20 cellular contexts compared by ENCODE assay signal in the genomic region with DNA sequence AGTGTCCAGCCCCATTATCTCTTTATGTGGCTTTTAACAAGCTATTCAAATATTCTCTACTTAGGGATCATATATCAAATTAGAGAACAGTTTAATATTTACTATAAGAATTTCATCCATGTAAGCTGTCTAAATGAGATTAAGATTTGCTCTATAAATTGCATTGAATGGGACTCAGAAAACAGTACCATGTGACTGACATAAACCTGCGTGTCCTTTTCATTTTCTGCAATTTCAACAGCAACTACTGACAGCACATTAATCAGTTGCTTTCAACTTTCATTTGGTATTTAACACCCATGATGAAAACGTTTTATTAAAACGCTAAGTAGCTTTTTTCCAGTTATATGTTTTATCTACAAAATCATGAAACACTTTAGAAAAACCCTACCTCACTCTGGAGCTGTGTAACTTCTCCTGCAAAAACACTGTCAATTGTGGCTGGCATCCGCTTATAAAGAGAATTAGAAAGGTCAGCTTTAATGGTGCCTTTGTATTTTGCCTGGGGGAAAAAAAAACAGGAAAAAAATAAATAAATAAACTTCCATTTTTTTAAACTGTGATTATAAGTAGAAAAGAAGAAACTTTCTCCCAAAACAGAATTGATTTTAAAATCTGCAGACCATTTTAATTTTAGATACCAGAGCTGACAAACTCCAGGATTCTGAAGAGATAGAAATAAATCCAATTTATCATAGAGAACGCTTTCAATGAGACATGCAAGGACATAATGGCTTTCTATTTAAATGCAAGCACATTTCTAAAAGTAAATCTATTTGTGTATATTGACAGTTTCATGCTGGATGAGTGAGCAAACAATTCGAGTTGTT. TPM values are rescaled to one million over a fixed set of nuclear protein-coding genes. Genes with fewer than 3 reads are reported as not detected.
DNase-seq lines count a peak whose midpoint lies in the region; ATAC-seq and TF ChIP-seq lines count a peak whose summit lies in the region.
"Had no signal": no experiment of that assay in that cellular context is flagged by ENCODE, and none has a peak within 500 bp of the region (broad histone marks: within the 10 kb centered on the region; RNA-seq: fewer than 3 reads in every experiment).

No MANE protein-coding gene starts in this region.

- peaks cover 37% of the 10 kb centered on the region for H3K4me1 ChIP-seq in left ventricle myocardium inferior

- H3K27ac Mint-ChIP-seq in HFFc6, result no peak overlapping the region
- H3K27ac Mint-ChIP-seq: CD8-positive, alpha-beta memory T cell; IgD-negative memory B cell had no signal

- peak overlapping the region; percentile 91 for H3K27ac ChIP-seq in left ventricle myocardium inferior (replicated peaks)

- in situ Hi-C loops in SK-MEL-5 (cut with HindIII; ENCODE audit: low pct_unique_long_range_greater_than_20kb, low sequenced_read_pairs), result no loop called here

- no peaks in the 10 kb centered on the region for H3K9me3 ChIP-seq in left ventricle myocardium inferior (replicated peaks)

- intact Hi-C loops in left ventricle myocardium inferior (cut with micrococcal nuclease), result no loop called here
- intact Hi-C loops in Right ventricle myocardium inferior (cut with DNase I), result loop anchor here (10.0 kb wide), 1 partner anchor 377 kb away; no protein-coding TSS in a partner anchor

- H3K9me3 Mint-ChIP-seq in HFFc6, result peaks cover 11% of the 10 kb centered on the region
- H3K9me3 Mint-ChIP-seq: IgD-negative memory B cell had no signal

- H3K4me1 Mint-ChIP-seq in HFFc6 (ENCODE audit: low read depth), result no peaks in the 10 kb centered on the region
- H3K4me1 Mint-ChIP-seq: CD8-positive, alpha-beta memory T cell; IgD-negative memory B cell had no signal

- no peak for ATAC-seq in Right ventricle myocardium inferior
- ATAC-seq in GM18907 (IDR thresholded peaks at IDR 0.05; ENCODE audit: unreplicated experiment), result no peak

- no peak for TF ChIP-seq CTCF in left ventricle myocardium inferior (IDR thresholded peaks at IDR 0.05; ENCODE audit: borderline replicate concordance)
- no peak for TF ChIP-seq CTCF in retinal pigment epithelial cell (conservative IDR thresholded peaks at IDR 0.05; ENCODE audit: low read depth, low read length)
- TF ChIP-seq CTCF in HFFc6 (IDR thresholded peaks at IDR 0.05), result no peak

- H3K36me3 Mint-ChIP-seq in HFFc6 (ENCODE audit: low read depth), result no peaks in the 10 kb centered on the region
- H3K36me3 Mint-ChIP-seq: CD8-positive, alpha-beta memory T cell; IgD-negative memory B cell had no signal

- DNase-seq in left ventricle myocardium inferior (no peak), Right ventricle myocardium inferior (ENCODE audit: missing footprints) (no peak), NCI-H146 (lab: John Stamatoyannopoulos, UW) (peak; percentile 55), SK-MEL-5 (ENCODE audit: low read depth, low spot score) (peak; percentile 1), retinal pigment epithelial cell (ENCODE audit: low read depth) (peak; percentile 40), HFFc6 (no peak)
- DNase-seq: C1 segment of cervical spinal cord; Calu3; CD8-positive, alpha-beta memory T cell; GDM1; GOT3; HCEC 1CT; MV-4-11; NCI-H1105 treated with DMSO at 0.1 percent for 48 hours; NCI-H1694 treated with DMSO at 0.1 percent for 48 hours; NCI-H446 treated with DMSO at 0.1 percent for 48 hours; SHP77; T-helper 1 cell had no signal

- no peak overlapping the region for H3K4me3 Mint-ChIP-seq in HFFc6
- H3K4me3 Mint-ChIP-seq: CD8-positive, alpha-beta memory T cell; IgD-negative memory B cell had no signal

- no peaks in the 10 kb centered on the region for H3K27me3 Mint-ChIP-seq in HFFc6 (ENCODE audit: insufficient read depth)
- H3K27me3 Mint-ChIP-seq: CD8-positive, alpha-beta memory T cell had no signal

- H3K27me3 ChIP-seq in left ventricle myocardium inferior (ENCODE audit: low read depth), result no peaks in the 10 kb centered on the region

- peak overlapping the region; percentile 67 for H3K4me3 ChIP-seq in left ventricle myocardium inferior
- H3K4me3 ChIP-seq in retinal pigment epithelial cell (ENCODE audit: low read length), result no peak overlapping the region

- peaks cover 4% of the 10 kb centered on the region for H3K36me3 ChIP-seq in left ventricle myocardium inferior

RNA-seq across cellular contexts. Expression of a gene that starts 9.2 kb away (rescaled TPM):
- total RNA-seq in left ventricle myocardium inferior, result 805 TPM
- total RNA-seq in Right ventricle myocardium inferior, result 666 TPM
- under 0.01 TPM in 1 of 2 replicates, not detected in the other for total RNA-seq in SK-MEL-5 (2014; rRNA removed; shearing (Covaris generic))
- polyA plus RNA-seq in SK-MEL-5 (2015; cell fraction: cytosol; rRNA removed), result not detected in 2 replicates
- polyA plus RNA-seq in SK-MEL-5 (2015; cell fraction: nucleus; rRNA removed), result 2.7 TPM in 1 of 2 replicates, not detected in the other
- total RNA-seq in HFFc6 (2021; fragmentation: NEBNext Ultra II Directional; extraction: Animal tissue kit (Norgen Biotek cat#: 25700)), result not detected
- polyA plus RNA-seq: CD8-positive, alpha-beta memory T cell; IgD-negative memory B cell had no signal

Comparison
In these comparisons a context has a peak if more than half of its experiments do, and no peak if none do; other contexts are left out.
1. DNase-seq: peak in NCI-H146 (single experiment), SK-MEL-5 (single experiment) and retinal pigment epithelial cell (single experiment); none in left ventricle myocardium inferior (single experiment), Right ventricle myocardium inferior (single experiment) and HFFc6 (single experiment).
2. RNA of a gene that starts 9.2 kb away (total RNA-seq): 805 TPM in left ventricle myocardium inferior (single experiment) and 666 TPM in Right ventricle myocardium inferior (single experiment); under 0.01 TPM in SK-MEL-5 and not detected in HFFc6; every median in the first group is over 100 times any median in the second.